9 cellular contexts compared by ENCODE assay signal in genomic region chr19:17304386-17305047, GRCh38. TPM values are rescaled to one million over a fixed set of nuclear protein-coding genes. Genes with fewer than 3 reads are reported as not detected.
DNase-seq lines count a peak whose midpoint lies in the region; ATAC-seq and TF ChIP-seq lines count a peak whose summit lies in the region.
"Had no signal": no experiment of that assay in that cellular context is flagged by ENCODE, and none has a peak within 500 bp of the region (broad histone marks: within the 10 kb centered on the region; RNA-seq: fewer than 3 reads in every experiment).

No MANE protein-coding gene starts in this region.

- no peak for ATAC-seq in Right ventricle myocardium inferior
- ATAC-seq in GM19351 (IDR thresholded peaks at IDR 0.05; ENCODE audit: unreplicated experiment), result no peak
- ATAC-seq in GM19397 (IDR thresholded peaks at IDR 0.05; ENCODE audit: unreplicated experiment), result no peak

- H3K27me3 Mint-ChIP-seq in mesothelial cell of epicardium (ENCODE audit: low read depth), result no peaks in the 10 kb centered on the region

- TF ChIP-seq CTCF in left ventricle myocardium inferior (IDR thresholded peaks at IDR 0.05; ENCODE audit: borderline replicate concordance) (no peak), mesothelial cell of epicardium (IDR thresholded peaks at IDR 0.05; ENCODE audit: unreplicated experiment) (no peak), vagina (IDR thresholded peaks at IDR 0.05) (no peak)

- H3K4me1 ChIP-seq in left ventricle myocardium inferior (peaks cover 64% of the 10 kb centered on the region), vagina (peaks cover 51% of the 10 kb centered on the region)

- H3K4me3 ChIP-seq in left ventricle myocardium inferior (no peak overlapping the region), vagina (no peak overlapping the region)

- H3K27ac ChIP-seq in left ventricle myocardium inferior (replicated peaks) (peak overlapping the region; percentile 98), vagina (peak overlapping the region; percentile 92)

- no peak for DNase-seq in left ventricle myocardium inferior
- DNase-seq in Right ventricle myocardium inferior (ENCODE audit: missing footprints), result no peak
- DNase-seq in astrocyte of the hippocampus (ENCODE audit: low read depth, low spot score), result peak; percentile 38
- no peak for DNase-seq in mesothelial cell of epicardium (ENCODE audit: low spot score in 2 of 2, unreplicated experiment in 2 of 2)
- no peak for DNase-seq in vagina (ENCODE audit: extremely low spot score in 2 of 2)
- DNase-seq in NCI-H82 (lab: John Stamatoyannopoulos, UW), result no peak
- DNase-seq: activated CD4-positive, alpha-beta T cell treated with anti-CD3 and anti-CD28 coated beads, Interleukin-2, amount 50 U/mL, for 1 hour had no signal

- H3K9me3 Mint-ChIP-seq in mesothelial cell of epicardium, result no peaks in the 10 kb centered on the region

- no peak for TF ChIP-seq POLR2A in vagina (IDR thresholded peaks at IDR 0.05)

- intact Hi-C loops in left ventricle myocardium inferior (cut with micrococcal nuclease), result no loop called here
- intact Hi-C loops in Right ventricle myocardium inferior (cut with DNase I), result loop anchor here (1.0 to 2.0 kb wide), 2 partner anchors 32 to 37 kb away; partner anchors contain the start of genes BABAM1 and GTPBP3
- intact Hi-C loops in vagina (cut with DNase I), result no loop called here

- no peaks in the 10 kb centered on the region for H3K9me3 ChIP-seq in left ventricle myocardium inferior (replicated peaks)
- H3K9me3 ChIP-seq in vagina, result no peaks in the 10 kb centered on the region

- no peaks in the 10 kb centered on the region for H3K27me3 ChIP-seq in left ventricle myocardium inferior (ENCODE audit: low read depth)
- H3K27me3 ChIP-seq in vagina, result no peaks in the 10 kb centered on the region

- H3K4me3 Mint-ChIP-seq in mesothelial cell of epicardium, result peak overlapping the region; percentile 90

- H3K27ac Mint-ChIP-seq in mesothelial cell of epicardium, result peak overlapping the region; percentile 81

- H3K36me3 ChIP-seq in left ventricle myocardium inferior, result peaks cover 7% of the 10 kb centered on the region
- H3K36me3 ChIP-seq in vagina, result no peaks in the 10 kb centered on the region

- peaks cover 36% of the 10 kb centered on the region for H3K4me1 Mint-ChIP-seq in mesothelial cell of epicardium

- no peaks in the 10 kb centered on the region for H3K36me3 Mint-ChIP-seq in mesothelial cell of epicardium

RNA-seq across cellular contexts. Expression of gene MRPL34, which starts 1.2 kb away (rescaled TPM):
- total RNA-seq in left ventricle myocardium inferior (206 TPM), Right ventricle myocardium inferior (200 TPM), mesothelial cell of epicardium (47.7 to 51.0 TPM (median 50.1 TPM) in 3 replicates), vagina (176 TPM)

RNA-seq across cellular contexts. Expression of gene ABHD8, which starts 1.3 kb away (rescaled TPM):
- total RNA-seq in left ventricle myocardium inferior, result 11.7 TPM
- 13.8 TPM for total RNA-seq in Right ventricle myocardium inferior
- total RNA-seq in mesothelial cell of epicardium, result 25.4 to 26.4 TPM (median 26.1 TPM) in 3 replicates
- 10.8 TPM for total RNA-seq in vagina

RNA-seq across cellular contexts. Expression of gene DDA1, which starts 4.8 kb away (rescaled TPM):
- total RNA-seq in left ventricle myocardium inferior, result 35.7 TPM
- total RNA-seq in Right ventricle myocardium inferior, result 28.8 TPM
- total RNA-seq in mesothelial cell of epicardium, result 37.3 to 39.6 TPM (median 38.3 TPM) in 3 replicates
- total RNA-seq in vagina, result 12.0 TPM

RNA-seq across cellular contexts. Expression of gene ANKLE1, which starts 22.8 kb away (rescaled TPM):
- total RNA-seq in left ventricle myocardium inferior, result 0.11 TPM
- 0.19 TPM for total RNA-seq in Right ventricle myocardium inferior
- total RNA-seq in mesothelial cell of epicardium, result 3.6 to 4.1 TPM (median 3.7 TPM) in 3 replicates
- 2.9 TPM for total RNA-seq in vagina

RNA-seq across cellular contexts. Expression of gene ANO8, which starts 30.1 kb away (rescaled TPM):
- total RNA-seq in left ventricle myocardium inferior, result 6.8 TPM
- total RNA-seq in Right ventricle myocardium inferior, result 9.6 TPM
- 42.1 to 43.7 TPM (median 43.5 TPM) in 3 replicates for total RNA-seq in mesothelial cell of epicardium
- 10.3 TPM for total RNA-seq in vagina
